Comparison of ENCODE assay signal across 28 cellular contexts in genomic region chr10:44636625-44637024, GRCh38.
"Had no signal": no experiment of that assay in that cellular context is flagged by ENCODE, and none has a peak within 500 bp of the region (broad histone marks: within the 10 kb centered on the region; RNA-seq: fewer than 3 reads in every experiment).

No MANE protein-coding gene starts in this region.

- ATAC-seq: activated naive CD4-positive, alpha-beta T cell treated with anti-CD3 and anti-CD28 coated beads, Interleukin-2, amount 50 U/mL, for 72 hours; activated naive CD8-positive, alpha-beta T cell treated with anti-CD3 and anti-CD28 coated beads, Interleukin-2, amount 50 U/mL, for 24 hours; activated T-cell treated with anti-CD3 and anti-CD28 coated beads, Interleukin-2, amount 50 U/mL, for 4 hours; body of pancreas; T-cell had no signal

- H3K4me2 ChIP-seq: PC-9 had no signal

- H3K4me1 ChIP-seq: ascending aorta, body of pancreas had no signal

- H3K9me3 ChIP-seq: ascending aorta, body of pancreas had no signal

- H2AFZ ChIP-seq: PC-9 had no signal

- H3K36me3 ChIP-seq: ascending aorta had no signal

- FAIRE-seq: bronchial epithelial cell, TTC549 had no signal

- H3K4me3 ChIP-seq: ascending aorta, body of pancreas, PC-9, SK-N-MC had no signal

- H3K27me3 ChIP-seq: ascending aorta, body of pancreas had no signal

- DNase-seq: activated CD4-positive, alpha-beta memory T cell treated with anti-CD3 and anti-CD28 coated beads for 36 hours; activated CD4-positive, alpha-beta T cell treated with anti-CD3 and anti-CD28 coated beads, Interleukin-2, amount 10 ng/mL, durations not matched to agents 7 days and 5 days; activated CD4-positive, CD25-positive, alpha-beta regulatory T cell; activated CD8-positive, alpha-beta memory T cell treated with anti-CD3 and anti-CD28 coated beads for 24 hours; activated effector memory CD4-positive, alpha-beta T cell treated with anti-CD3 and anti-CD28 coated beads, Interleukin-2, amount 50 U/mL, for 16 hours; activated naive CD4-positive, alpha-beta T cell treated with Interleukin-2 at 50 U/mL for 16 hours; activated naive CD8-positive, alpha-beta T cell treated with anti-CD3 and anti-CD28 coated beads, Interleukin-2, amount 50 U/mL, for 24 hours; activated T-cell treated with anti-CD3 and anti-CD28 coated beads, Interleukin-2, amount 50 U/mL, for 4 hours; amniotic stem cell; body of pancreas; central memory CD4-positive, alpha-beta T cell; MM.1S; NCI-H1105; NCI-H1436; NCI-H1694 treated with DMSO at 0.1 percent for 48 hours; NCI-H2029 treated with DMSO at 0.1 percent for 48 hours; NCI-H510A treated with DMSO at 0.1 percent for 48 hours; NCI-H69; PC-9; SHP77 treated with DMSO at 0.1 percent for 48 hours; T-cell; T-helper 2 cell; T1000 had no signal

- H3K27ac ChIP-seq: ascending aorta, body of pancreas, PC-9, SK-N-MC had no signal
